In genomic region chr16:85936761-85937343, GRCh38 we compare ENCODE assay signal across 11 cellular contexts. TPM values are rescaled to one million over a fixed set of nuclear protein-coding genes. Genes with fewer than 3 reads are reported as not detected.
DNase-seq lines count a peak whose midpoint lies in the region; ATAC-seq and TF ChIP-seq lines count a peak whose summit lies in the region.
"Had no signal": no experiment of that assay in that cellular context is flagged by ENCODE, and none has a peak within 500 bp of the region (broad histone marks: within the 10 kb centered on the region; RNA-seq: fewer than 3 reads in every experiment).

No MANE protein-coding gene starts in this region.

- H3K36me3 Mint-ChIP-seq in activated B cell treated with CpG ODN at 0.5 μM for 24 hours (ENCODE audit: low read depth) (no peaks in the 10 kb centered on the region), immature natural killer cell (peaks cover 0 to 5% (median 0%) of the 10 kb centered on the region in 3 donors)

- TF ChIP-seq CTCF in DOHH2 (IDR thresholded peaks at IDR 0.05; ENCODE audit: low read depth, low read length, poor library complexity, severe bottlenecking) (no peak), activated B cell treated with CpG ODN at 0.5 μM for 24 hours (IDR thresholded peaks at IDR 0.05) (no peak), GM10266 (IDR thresholded peaks at IDR 0.05; ENCODE audit: control insufficient read depth, insufficient read depth, low read depth, missing control alignments) (no peak)

- peaks cover 89% of the 10 kb centered on the region for H3K4me1 Mint-ChIP-seq in activated B cell treated with CpG ODN at 0.5 μM for 24 hours
- H3K4me1 Mint-ChIP-seq in immature natural killer cell, result peaks cover 69% of the 10 kb centered on the region in 2 donors

- no peaks in the 10 kb centered on the region for H3K27me3 ChIP-seq in DOHH2 (ENCODE audit: control insufficient read depth, low read length)

- H3K9me3 Mint-ChIP-seq in activated B cell treated with CpG ODN at 0.5 μM for 24 hours (no peaks in the 10 kb centered on the region), immature natural killer cell (no peaks in the 10 kb centered on the region)

- H3K36me3 ChIP-seq in DOHH2 (ENCODE audit: control insufficient read depth, low read length), result no peaks in the 10 kb centered on the region

- no peaks in the 10 kb centered on the region for H3K9me3 ChIP-seq in DOHH2 (ENCODE audit: control insufficient read depth, insufficient read depth, low read length)

- no peaks in the 10 kb centered on the region for H3K79me2 ChIP-seq in DOHH2 (ENCODE audit: control insufficient read depth, low read length)

- intact Hi-C loops in activated B cell treated with CpG ODN at 0.5 μM for 24 hours (cut with micrococcal nuclease), result loop anchor here (1.0 to 10.0 kb wide), 8 partner anchors 10 to 382 kb away; no protein-coding TSS in a partner anchor

- no peaks in the 10 kb centered on the region for H3K9me2 ChIP-seq in DOHH2 (replicated peaks; ENCODE audit: control insufficient read depth, low read length)

- H3K4me3 ChIP-seq in DOHH2 (ENCODE audit: low read length), result peak overlapping the region; percentile 55
- H3K4me3 ChIP-seq: coronary artery had no signal

- H3K4me1 ChIP-seq in DOHH2 (ENCODE audit: control insufficient read depth, low read length), result peaks cover 44% of the 10 kb centered on the region

- H3K4me3 Mint-ChIP-seq in activated B cell treated with CpG ODN at 0.5 μM for 24 hours, result peak overlapping the region; percentile 75
- H3K4me3 Mint-ChIP-seq in immature natural killer cell, result peak overlapping the region; percentile 81 to 87 (median 86)

- H3K27ac Mint-ChIP-seq in activated B cell treated with CpG ODN at 0.5 μM for 24 hours (peak overlapping the region; percentile 98), immature natural killer cell (peak overlapping the region; percentile 95 to 99 (median 96))

- H3K27me3 Mint-ChIP-seq in activated B cell treated with CpG ODN at 0.5 μM for 24 hours (no peaks in the 10 kb centered on the region), immature natural killer cell (ENCODE audit: low read depth in 3 of 3) (peaks cover 11 to 18% (median 12%) of the 10 kb centered on the region in 3 donors)

- DNase-seq in activated B cell treated with CpG ODN at 0.5 μM for 24 hours (no peak), immature natural killer cell (no peak), NCI-H1105 (lab: John Stamatoyannopoulos, UW) (no peak), GM10266 (ENCODE audit: extremely low spot score) (no peak), erythroblast (lab: John Stamatoyannopoulos, UW) (no peak), NCI-H2227 treated with DMSO at 0.1 percent for 48 hours (lab: John Stamatoyannopoulos, UW) (no peak)
- DNase-seq: DMS153, IMR-90 had no signal

- H3K27ac ChIP-seq in DOHH2 (ENCODE audit: low read depth, low read length), result peak overlapping the region; percentile 61
- H3K27ac ChIP-seq: coronary artery had no signal

- CTCF ChIA-PET in activated B cell treated with CpG ODN at 0.5 μM for 24 hours (lab: Charles Lee), result interaction anchor here (1.0 to 2.5 kb wide), 4 partner anchors 10 to 115 kb away, joined by 3 to 17 read pairs (median 6); no protein-coding TSS in a partner anchor

- TF ChIP-seq POLR2A in erythroblast (IDR thresholded peaks at IDR 0.05; ENCODE audit: low read length), result no peak

- no peaks in the 10 kb centered on the region for H4K20me1 ChIP-seq in DOHH2 (ENCODE audit: control insufficient read depth, insufficient read depth, low read depth, low read length)

- ATAC-seq in GM21619 (IDR thresholded peaks at IDR 0.05; ENCODE audit: unreplicated experiment), result peak; percentile 4
- no peak for ATAC-seq in activated B cell treated with CpG ODN at 0.5 μM for 24 hours (ENCODE audit: low read depth)

- peak overlapping the region; percentile 74 for H3K4me2 ChIP-seq in DOHH2 (ENCODE audit: low read length)

- POLR2A ChIA-PET in activated B cell treated with CpG ODN at 0.5 μM for 24 hours (lab: Charles Lee), result interaction anchor here (0.6 to 6.8 kb wide), 15 partner anchors 9 to 116 kb away, joined by 3 to 111 read pairs (median 13); partner anchors contain the start of gene IRF8

- no peaks in the 10 kb centered on the region; the same call in 1 of the 2 replicates for H3F3A ChIP-seq in DOHH2 (ENCODE audit: control insufficient read depth, insufficient read depth)

RNA-seq across cellular contexts. Expression of gene IRF8, which starts 37.9 kb away (rescaled TPM):
- 234 and 248 TPM in 2 replicates for total RNA-seq in activated B cell treated with CpG ODN at 0.5 μM for 24 hours
- 10 to 100 TPM; 69.7 to 92.8 (median 73.6) TPM for polyA plus RNA-seq in immature natural killer cell
- total RNA-seq: IMR-90 had no signal
- polyA plus RNA-seq: IMR-90 had no signal
